In genomic region chr16:85643631-85644030, GRCh38 we compare ENCODE assay signal across 20 cellular contexts. TPM values are rescaled to one million over a fixed set of nuclear protein-coding genes. Genes with fewer than 3 reads are reported as not detected.
DNase-seq lines count a peak whose midpoint lies in the region; ATAC-seq and TF ChIP-seq lines count a peak whose summit lies in the region.
"Had no signal": no experiment of that assay in that cellular context is flagged by ENCODE, and none has a peak within 500 bp of the region (broad histone marks: within the 10 kb centered on the region; RNA-seq: fewer than 3 reads in every experiment).

No MANE protein-coding gene starts in this region.

- H3K9ac ChIP-seq in colonic mucosa (ENCODE audit: low read depth in 2 of 2, low read length in 2 of 2) (no peak overlapping the region), neuronal stem cell (ENCODE audit: low read depth, low read length, poor library complexity) (no peak overlapping the region)
- H3K9ac ChIP-seq: GM23248 had no signal

- no peak overlapping the region for H3K18ac ChIP-seq in neuronal stem cell (ENCODE audit: low read length)

- peak overlapping the region; percentile 66 for H2AK5ac ChIP-seq in neuronal stem cell (ENCODE audit: low read depth, low read length)

- no peaks in the 10 kb centered on the region for H3K9me3 ChIP-seq in colonic mucosa
- H3K9me3 ChIP-seq in neuronal stem cell (replicated peaks in 1 of 2; ENCODE audit: control insufficient read depth in 2 of 2, insufficient read depth in 1 of 2, low read depth in 1 of 2, low read length in 2 of 2), result no peaks in the 10 kb centered on the region
- H3K9me3 ChIP-seq: BE2C had no signal

- peaks cover 2% of the 10 kb centered on the region for H3K79me1 ChIP-seq in neuronal stem cell (ENCODE audit: low read depth, low read length)

- H2AFZ ChIP-seq in neuronal stem cell (ENCODE audit: low read length), result no peak overlapping the region
- H2AFZ ChIP-seq: GM23248, PC-9 had no signal

- intact Hi-C loops in natural killer cell (cut with micrococcal nuclease) (no loop called here), colonic mucosa (cut with DNase I) (no loop called here)

- no peaks in the 10 kb centered on the region for H3K36me3 Mint-ChIP-seq in natural killer cell
- H3K36me3 Mint-ChIP-seq in natural killer cell treated with Interleukin-12 subunit alpha and Interleukin-12 subunit beta and Interleukin-15 and Interleukin-18, amount 100 ng/mL, for 72 hours, result no peaks in the 10 kb centered on the region
- H3K36me3 Mint-ChIP-seq: IgD-negative memory B cell had no signal

- no peaks in the 10 kb centered on the region for H3K9me3 Mint-ChIP-seq in natural killer cell
- H3K9me3 Mint-ChIP-seq in natural killer cell treated with Interleukin-12 subunit alpha and Interleukin-12 subunit beta and Interleukin-15 and Interleukin-18, amount 100 ng/mL, for 72 hours, result no peaks in the 10 kb centered on the region
- H3K9me3 Mint-ChIP-seq: CD4-positive, alpha-beta T cell; IgD-negative memory B cell had no signal

- TF ChIP-seq CTCF in natural killer cell (IDR thresholded peaks at IDR 0.05) (no peak), colonic mucosa (IDR thresholded peaks at IDR 0.05) (no peak)

- no peak overlapping the region for H3K4me3 ChIP-seq in colonic mucosa
- H3K4me3 ChIP-seq in neuronal stem cell (ENCODE audit: low read length in 2 of 2), result no peak overlapping the region
- H3K4me3 ChIP-seq: GM23248, PC-9 had no signal

- H2BK12ac ChIP-seq in neuronal stem cell (ENCODE audit: low read length), result no peak overlapping the region

- no peaks in the 10 kb centered on the region for H3K27me3 Mint-ChIP-seq in natural killer cell (ENCODE audit: low read depth in 2 of 2)
- H3K27me3 Mint-ChIP-seq in natural killer cell treated with Interleukin-12 subunit alpha and Interleukin-12 subunit beta and Interleukin-15 and Interleukin-18, amount 100 ng/mL, for 72 hours, result no peaks in the 10 kb centered on the region
- H3K27me3 Mint-ChIP-seq: CD4-positive, alpha-beta T cell; IgD-negative memory B cell had no signal

- H3K4me3 Mint-ChIP-seq in natural killer cell, result no peak overlapping the region
- no peak overlapping the region for H3K4me3 Mint-ChIP-seq in natural killer cell treated with Interleukin-12 subunit alpha and Interleukin-12 subunit beta and Interleukin-15 and Interleukin-18, amount 100 ng/mL, for 72 hours
- H3K4me3 Mint-ChIP-seq: CD4-positive, alpha-beta T cell; IgD-negative memory B cell had no signal

- H2BK15ac ChIP-seq in neuronal stem cell (ENCODE audit: low read length), result peak overlapping the region; percentile 58

- H3K4ac ChIP-seq in neuronal stem cell (ENCODE audit: low read length), result no peak overlapping the region

- H4K91ac ChIP-seq in neuronal stem cell (ENCODE audit: low read depth, low read length, poor library complexity), result no peak overlapping the region

- no peak overlapping the region for H3K27ac ChIP-seq in colonic mucosa
- no peak overlapping the region for H3K27ac ChIP-seq in neuronal stem cell (replicated peaks; ENCODE audit: low read length)
- H3K27ac ChIP-seq: GM23248, HL-60, PC-9 had no signal

- no peak overlapping the region for H3K23ac ChIP-seq in neuronal stem cell (ENCODE audit: low read depth, low read length, poor library complexity)

- no peak overlapping the region for H4K8ac ChIP-seq in neuronal stem cell (ENCODE audit: low read depth, low read length)

- H3K4me1 ChIP-seq in colonic mucosa (peaks cover 21% of the 10 kb centered on the region), neuronal stem cell (ENCODE audit: control insufficient read depth in 2 of 2, insufficient read depth in 1 of 2, low read depth in 1 of 2, low read length in 2 of 2) (peaks cover 4 to 10% of the 10 kb centered on the region in 2 donors)

- no peak overlapping the region for H3K4me2 ChIP-seq in neuronal stem cell (ENCODE audit: insufficient read depth, low read length, poor library complexity, severe bottlenecking)

- WGBS in neuronal stem cell (ENCODE audit: extremely low coverage in 2 of 2, insufficient read length in 2 of 2, insufficient replicate concordance in 1 of 2), 2 donors, result no CpG with 5 or more reads among the region's 8 CpGs

- peak overlapping the region; percentile 79 to 87 for H3K27ac Mint-ChIP-seq in natural killer cell
- no peak overlapping the region for H3K27ac Mint-ChIP-seq in natural killer cell treated with Interleukin-12 subunit alpha and Interleukin-12 subunit beta and Interleukin-15 and Interleukin-18, amount 100 ng/mL, for 72 hours
- H3K27ac Mint-ChIP-seq: CD4-positive, alpha-beta T cell; IgD-negative memory B cell had no signal

- no peak overlapping the region for H2BK120ac ChIP-seq in neuronal stem cell (ENCODE audit: low read depth, low read length)

- no peak for ATAC-seq in natural killer cell
- no peak for ATAC-seq in natural killer cell treated with Interleukin-12 subunit alpha and Interleukin-12 subunit beta and Interleukin-15 and Interleukin-18, amount 100 ng/mL, for 72 hours
- ATAC-seq in HG02623 (IDR thresholded peaks at IDR 0.05; ENCODE audit: unreplicated experiment), result no peak
- no peak for ATAC-seq in GM21381 (IDR thresholded peaks at IDR 0.05; ENCODE audit: unreplicated experiment)

- H3K36me3 ChIP-seq in colonic mucosa, result no peaks in the 10 kb centered on the region
- peaks cover 0 to 55% of the 10 kb centered on the region in 2 donors for H3K36me3 ChIP-seq in neuronal stem cell (replicated peaks in 1 of 2; ENCODE audit: control insufficient read depth in 2 of 2, insufficient read depth in 2 of 2, low read length in 2 of 2)

- H3K27me3 ChIP-seq in colonic mucosa (no peaks in the 10 kb centered on the region), neuronal stem cell (ENCODE audit: control insufficient read depth in 3 of 3, insufficient read depth in 3 of 3, low read depth in 1 of 3, low read length in 3 of 3) (no peaks in the 10 kb centered on the region)
- H3K27me3 ChIP-seq: BE2C had no signal

- H3K4me1 Mint-ChIP-seq in natural killer cell, result peaks cover 31 to 62% of the 10 kb centered on the region in 2 donors
- H3K4me1 Mint-ChIP-seq in natural killer cell treated with Interleukin-12 subunit alpha and Interleukin-12 subunit beta and Interleukin-15 and Interleukin-18, amount 100 ng/mL, for 72 hours (ENCODE audit: low read depth in 2 of 2), result peaks cover 18 to 30% of the 10 kb centered on the region in 2 donors

- H3K14ac ChIP-seq in neuronal stem cell (ENCODE audit: low read length), result no peak overlapping the region

- DNase-seq in natural killer cell (no peak), colonic mucosa (peak; percentile 52), neuronal stem cell (ENCODE audit: low spot score) (no peak), SIG-M5 (lab: John Stamatoyannopoulos, UW) (no peak)
- DNase-seq in natural killer cell treated with Interleukin-12 subunit alpha and Interleukin-12 subunit beta and Interleukin-15 and Interleukin-18, amount 100 ng/mL, for 72 hours (ENCODE audit: low spot score), result no peak
- no peak for DNase-seq in effector CD4-positive, alpha-beta T cell
- DNase-seq: BE2C; CD4-positive, alpha-beta T cell; GM23248; H7; NCI-H1417 treated with DMSO at 0.1 percent for 48 hours; NCI-H1694 treated with DMSO at 0.1 percent for 48 hours; NCI-H2227 treated with DMSO at 0.1 percent for 48 hours; NCI-H526 treated with DMSO at 0.1 percent for 48 hours; PC-9; Right ventricle myocardium superior had no signal

- peak overlapping the region; percentile 4 for H2BK5ac ChIP-seq in neuronal stem cell (ENCODE audit: low read length)

RNA-seq across cellular contexts. Expression of gene GSE1, which starts 30.5 kb away (rescaled TPM):
- total RNA-seq in natural killer cell (100 to 1,000 TPM; 232 to 277 (median 233) TPM), colonic mucosa (100 to 1,000 TPM in 1 of 2 donors, 10 to 100 TPM in 1; 79.2 to 103 TPM)
- total RNA-seq in natural killer cell treated with Interleukin-12 subunit alpha and Interleukin-12 subunit beta and Interleukin-15 and Interleukin-18, amount 100 ng/mL, for 72 hours, result 100 to 1,000 TPM in 1 of 2 donors, 10 to 100 TPM in 1; 84.9 to 146 TPM
- polyA plus RNA-seq in neuronal stem cell (2013, experiment 1 of 2), result 5.7 TPM
- 6.2 TPM for polyA plus RNA-seq in neuronal stem cell (2013, experiment 2 of 2)

RNA-seq across cellular contexts. Expression of gene GINS2, which starts 45.1 kb away (rescaled TPM):
- total RNA-seq in natural killer cell, result 1 to 10 TPM in 1 of 3 donors, under 1 TPM in 2; 0.73 to 2.6 (median 0.89) TPM
- total RNA-seq in natural killer cell treated with Interleukin-12 subunit alpha and Interleukin-12 subunit beta and Interleukin-15 and Interleukin-18, amount 100 ng/mL, for 72 hours, result 10 to 100 TPM; 34.3 to 69.5 TPM
- total RNA-seq in colonic mucosa, result 10 to 100 TPM in 1 of 2 donors, 1 to 10 TPM in 1; 6.1 to 39.9 TPM
- polyA plus RNA-seq in neuronal stem cell (2013, experiment 1 of 2), result 32.2 TPM
- 33.2 TPM for polyA plus RNA-seq in neuronal stem cell (2013, experiment 2 of 2)

Comparison
In these comparisons a context has a peak if more than half of its experiments do, and no peak if none do; other contexts are left out.
1. H3K27ac Mint-ChIP-seq: peak in natural killer cell (2 of 2); none in natural killer cell treated with Interleukin-12 subunit alpha and Interleukin-12 subunit beta and Interleukin-15 and Interleukin-18, amount 100 ng/mL, for 72 hours (0 of 2).